Comparison of ENCODE assay signal across 11 cellular contexts in genomic region chr12:113955109-113955970, GRCh38. TPM values are rescaled to one million over a fixed set of nuclear protein-coding genes. Genes with fewer than 3 reads are reported as not detected.
A peak's percentile ranks its signal among the peaks of the same experiment; 100 is the strongest.
DNase-seq lines count a peak whose midpoint lies in the region; ATAC-seq and TF ChIP-seq lines count a peak whose summit lies in the region.
"Had no signal": no experiment of that assay in that cellular context is flagged by ENCODE, and none has a peak within 500 bp of the region (broad histone marks: within the 10 kb centered on the region; RNA-seq: fewer than 3 reads in every experiment).

No MANE protein-coding gene starts in this region.

- no peak for TF ChIP-seq POLR2A in body of pancreas (IDR thresholded peaks at IDR 0.05)

- intact Hi-C loops in body of pancreas (cut with DNase I) (no loop called here), mucosa of descending colon (cut with DNase I, micrococcal nuclease) (no loop called here)

- H3K4me2 ChIP-seq in Loucy (ENCODE audit: low read depth, low read length, poor library complexity, severe bottlenecking): no peak overlapping the region

- H3K4me3 ChIP-seq in Loucy (ENCODE audit: low read length, poor library complexity, severe bottlenecking) (no peak overlapping the region), body of pancreas (no peak overlapping the region), mucosa of descending colon (no peak overlapping the region)
- H3K4me3 ChIP-seq: ascending aorta, thoracic aorta had no signal

- H2AFZ ChIP-seq in Loucy (ENCODE audit: low read length): no peak overlapping the region

- no peaks in the 10 kb centered on the region for H3K9me2 ChIP-seq in Loucy (replicated peaks; ENCODE audit: low read depth, low read length)

- no peaks in the 10 kb centered on the region for H3K27me3 ChIP-seq in Loucy (ENCODE audit: insufficient read depth, low read length, poor library complexity, severe bottlenecking)
- H3K27me3 ChIP-seq in body of pancreas: no peaks in the 10 kb centered on the region
- H3K27me3 ChIP-seq: ascending aorta, neutrophil had no signal

- DNase-seq in DMS 273 (lab: John Stamatoyannopoulos, UW; ENCODE audit: unreplicated experiment): peak; percentile 46
- DNase-seq in DMS 273 treated with DMSO at 0.1 percent for 48 hours (lab: John Stamatoyannopoulos, UW): no peak
- DNase-seq in body of pancreas: peak in 3 of 4 donors; percentile 13 to 46 (median 29)
- DNase-seq in mucosa of descending colon: peak in 2 of 3 donors; percentile 47 to 56
- no peak for DNase-seq in activated CD8-positive, alpha-beta memory T cell treated with anti-CD3 and anti-CD28 coated beads, Interleukin-2, amount 50 U/mL, for 48 hours
- no peak for DNase-seq in activated CD4-positive, alpha-beta T cell treated with anti-CD3 and anti-CD28 coated beads, Interleukin-2, amount 50 U/mL, for 48 hours

- H3K9ac ChIP-seq in Loucy (ENCODE audit: low read depth, low read length, poor library complexity, severe bottlenecking): no peak overlapping the region

- H4K20me1 ChIP-seq in Loucy (ENCODE audit: insufficient read depth, low read length, poor library complexity, severe bottlenecking): no peaks in the 10 kb centered on the region

- H3K27ac ChIP-seq in body of pancreas: no peak overlapping the region
- H3K27ac ChIP-seq: ascending aorta, neutrophil, thoracic aorta had no signal

- ATAC-seq in body of pancreas (no peak), mucosa of descending colon (peak; percentile 67), HG02642 (IDR thresholded peaks at IDR 0.05; ENCODE audit: poor library complexity, unreplicated experiment) (no peak)

- no peaks in the 10 kb centered on the region for H3K79me2 ChIP-seq in Loucy (ENCODE audit: insufficient read depth, low read length)

- H3K4me1 ChIP-seq in Loucy (ENCODE audit: insufficient read depth, low read length, poor library complexity, severe bottlenecking) (no peaks in the 10 kb centered on the region), body of pancreas (peaks cover 7% of the 10 kb centered on the region), mucosa of descending colon (ENCODE audit: low read depth) (no peaks in the 10 kb centered on the region)
- H3K4me1 ChIP-seq: ascending aorta had no signal

- H3K36me3 ChIP-seq in Loucy (ENCODE audit: insufficient read depth, low read length) (peaks cover 25% of the 10 kb centered on the region; the same call in 1 of the 2 replicates), body of pancreas (replicated peaks in 1 of 2; ENCODE audit: insufficient read depth in 1 of 2, low read depth in 2 of 2) (peaks cover 4 to 51% of the 10 kb centered on the region in 2 donors), mucosa of descending colon (ENCODE audit: low read depth) (peaks cover 3% of the 10 kb centered on the region)

- TF ChIP-seq CTCF in Loucy (conservative IDR thresholded peaks at IDR 0.05; ENCODE audit: low read length) (peak; percentile 50), body of pancreas (IDR thresholded peaks at IDR 0.05) (peak in 4 of 7 experiments; percentile 5 to 23 (median 18)), mucosa of descending colon (IDR thresholded peaks at IDR 0.05) (no peak)

- H3K9me3 ChIP-seq in Loucy (ENCODE audit: insufficient read depth, low read depth, low read length) (no peaks in the 10 kb centered on the region), body of pancreas (no peaks in the 10 kb centered on the region), mucosa of descending colon (no peaks in the 10 kb centered on the region)
- H3K9me3 ChIP-seq: ascending aorta, neutrophil, thoracic aorta had no signal

- no peaks in the 10 kb centered on the region for H3F3A ChIP-seq in Loucy (ENCODE audit: low read depth)

- 78 to 79% methylated on average over 13 to 15 of the region's 15 CpGs for WGBS in body of pancreas, 2 donors

RNA-seq across cellular contexts. Expression of gene RBM19, which starts 10.8 kb away (rescaled TPM):
- total RNA-seq in body of pancreas (10 to 100 TPM; 18.4 to 36.3 TPM), mucosa of descending colon (10 to 100 TPM; 22.5 to 38.4 (median 32.9) TPM)

Comparison
In these comparisons a context has a peak if more than half of its experiments do, and no peak if none do; other contexts are left out.
1. DNase-seq: peak in DMS 273 (single experiment), body of pancreas (3 of 4) and mucosa of descending colon (2 of 3); none in DMS 273 treated with DMSO at 0.1 percent for 48 hours (single experiment), activated CD8-positive, alpha-beta memory T cell treated with anti-CD3 and anti-CD28 coated beads, Interleukin-2, amount 50 U/mL, for 48 hours (single experiment) and activated CD4-positive, alpha-beta T cell treated with anti-CD3 and anti-CD28 coated beads, Interleukin-2, amount 50 U/mL, for 48 hours (0 of 2).